Comparison of ENCODE assay signal across 1 cellular context in genomic region chr9:136093995-136094881, GRCh38.
A peak's percentile ranks its signal among the peaks of the same experiment; 100 is the strongest.
TF ChIP-seq lines count a peak whose summit lies in the region.

No MANE protein-coding gene starts in this region.

TF ChIP-seq in HepG2, 621 proteins besides CTCF, POLR2A, EP300 and RAD21 (continued from another document and continues in another):
- TF ChIP-seq, protein P1, sequence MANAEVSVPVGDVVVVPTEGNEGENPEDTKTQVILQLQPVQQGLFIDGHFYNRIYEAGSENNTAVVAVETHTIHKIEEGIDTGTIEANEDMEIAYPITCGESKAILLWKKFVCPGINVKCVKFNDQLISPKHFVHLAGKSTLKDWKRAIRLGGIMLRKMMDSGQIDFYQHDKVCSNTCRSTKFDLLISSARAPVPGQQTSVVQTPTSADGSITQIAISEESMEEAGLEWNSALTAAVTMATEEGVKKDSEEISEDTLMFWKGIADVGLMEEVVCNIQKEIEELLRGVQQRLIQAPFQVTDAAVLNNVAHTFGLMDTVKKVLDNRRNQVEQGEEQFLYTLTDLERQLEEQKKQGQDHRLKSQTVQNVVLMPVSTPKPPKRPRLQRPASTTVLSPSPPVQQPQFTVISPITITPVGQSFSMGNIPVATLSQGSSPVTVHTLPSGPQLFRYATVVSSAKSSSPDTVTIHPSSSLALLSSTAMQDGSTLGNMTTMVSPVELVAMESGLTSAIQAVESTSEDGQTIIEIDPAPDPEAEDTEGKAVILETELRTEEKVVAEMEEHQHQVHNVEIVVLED (CRISPR knock-in tag; IDR thresholded peaks at IDR 0.05; ENCODE audit: borderline replicate concordance) = peak; percentile 27; the same call in 1 of the 2 replicates
- TF ChIP-seq MIXL1 (CRISPR knock-in tag; IDR thresholded peaks at IDR 0.05) = no peak
- no peak; the same call in 1 of the 2 replicates for TF ChIP-seq ZNF598 (CRISPR knock-in tag; IDR thresholded peaks at IDR 0.05; ENCODE audit: borderline replicate concordance)
- TF ChIP-seq, protein P2, sequence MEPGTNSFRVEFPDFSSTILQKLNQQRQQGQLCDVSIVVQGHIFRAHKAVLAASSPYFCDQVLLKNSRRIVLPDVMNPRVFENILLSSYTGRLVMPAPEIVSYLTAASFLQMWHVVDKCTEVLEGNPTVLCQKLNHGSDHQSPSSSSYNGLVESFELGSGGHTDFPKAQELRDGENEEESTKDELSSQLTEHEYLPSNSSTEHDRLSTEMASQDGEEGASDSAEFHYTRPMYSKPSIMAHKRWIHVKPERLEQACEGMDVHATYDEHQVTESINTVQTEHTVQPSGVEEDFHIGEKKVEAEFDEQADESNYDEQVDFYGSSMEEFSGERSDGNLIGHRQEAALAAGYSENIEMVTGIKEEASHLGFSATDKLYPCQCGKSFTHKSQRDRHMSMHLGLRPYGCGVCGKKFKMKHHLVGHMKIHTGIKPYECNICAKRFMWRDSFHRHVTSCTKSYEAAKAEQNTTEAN (CRISPR knock-in tag; conservative IDR thresholded peaks at IDR 0.05) = peak; percentile 67; the same call in 1 of the 2 replicates
- TF ChIP-seq, protein P3, sequence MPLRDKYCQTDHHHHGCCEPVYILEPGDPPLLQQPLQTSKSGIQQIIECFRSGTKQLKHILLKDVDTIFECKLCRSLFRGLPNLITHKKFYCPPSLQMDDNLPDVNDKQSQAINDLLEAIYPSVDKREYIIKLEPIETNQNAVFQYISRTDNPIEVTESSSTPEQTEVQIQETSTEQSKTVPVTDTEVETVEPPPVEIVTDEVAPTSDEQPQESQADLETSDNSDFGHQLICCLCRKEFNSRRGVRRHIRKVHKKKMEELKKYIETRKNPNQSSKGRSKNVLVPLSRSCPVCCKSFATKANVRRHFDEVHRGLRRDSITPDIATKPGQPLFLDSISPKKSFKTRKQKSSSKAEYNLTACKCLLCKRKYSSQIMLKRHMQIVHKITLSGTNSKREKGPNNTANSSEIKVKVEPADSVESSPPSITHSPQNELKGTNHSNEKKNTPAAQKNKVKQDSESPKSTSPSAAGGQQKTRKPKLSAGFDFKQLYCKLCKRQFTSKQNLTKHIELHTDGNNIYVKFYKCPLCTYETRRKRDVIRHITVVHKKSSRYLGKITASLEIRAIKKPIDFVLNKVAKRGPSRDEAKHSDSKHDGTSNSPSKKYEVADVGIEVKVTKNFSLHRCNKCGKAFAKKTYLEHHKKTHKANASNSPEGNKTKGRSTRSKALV (CRISPR knock-in tag; IDR thresholded peaks at IDR 0.05) = peak; percentile 61; the same call in 1 of the 2 replicates
- TF ChIP-seq SIN3A (IDR thresholded peaks at IDR 0.05; ENCODE audit: borderline replicate concordance, low read depth, low read length) = peak; percentile 58; the same call in 1 of the 2 replicates
- peak; percentile 22 for TF ChIP-seq AGO1 (IDR thresholded peaks at IDR 0.05; ENCODE audit: low read depth, low read length, poor library complexity, severe bottlenecking)
- no peak for TF ChIP-seq TEF (CRISPR knock-in tag; IDR thresholded peaks at IDR 0.05)
- peak; percentile 80 for TF ChIP-seq USF2 (IDR thresholded peaks at IDR 0.05; ENCODE audit: low read depth, low read length)
- TF ChIP-seq USF2 (CRISPR knock-in tag; IDR thresholded peaks at IDR 0.05; ENCODE audit: borderline replicate concordance) = peak; percentile 79; the same call in 1 of the 2 replicates
- peak; percentile 65 for TF ChIP-seq ZBTB20 (CRISPR knock-in tag; IDR thresholded peaks at IDR 0.05; ENCODE audit: borderline replicate concordance, low read depth)
- TF ChIP-seq, protein P4, sequence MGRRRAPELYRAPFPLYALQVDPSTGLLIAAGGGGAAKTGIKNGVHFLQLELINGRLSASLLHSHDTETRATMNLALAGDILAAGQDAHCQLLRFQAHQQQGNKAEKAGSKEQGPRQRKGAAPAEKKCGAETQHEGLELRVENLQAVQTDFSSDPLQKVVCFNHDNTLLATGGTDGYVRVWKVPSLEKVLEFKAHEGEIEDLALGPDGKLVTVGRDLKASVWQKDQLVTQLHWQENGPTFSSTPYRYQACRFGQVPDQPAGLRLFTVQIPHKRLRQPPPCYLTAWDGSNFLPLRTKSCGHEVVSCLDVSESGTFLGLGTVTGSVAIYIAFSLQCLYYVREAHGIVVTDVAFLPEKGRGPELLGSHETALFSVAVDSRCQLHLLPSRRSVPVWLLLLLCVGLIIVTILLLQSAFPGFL (CRISPR knock-in tag; IDR thresholded peaks at IDR 0.05) = no peak
- no peak for TF ChIP-seq GZF1 (CRISPR knock-in tag; IDR thresholded peaks at IDR 0.05)
- TF ChIP-seq ZFP36L2 (CRISPR knock-in tag; IDR thresholded peaks at IDR 0.05) = no peak
- TF ChIP-seq ZFP90 (CRISPR knock-in tag; IDR thresholded peaks at IDR 0.05; ENCODE audit: borderline replicate concordance) = 0 out of 2 replicates have a peak, but pooled peaks have one; percentile 53
- peak; percentile 46 for TF ChIP-seq HOXA3 (CRISPR knock-in tag; IDR thresholded peaks at IDR 0.05)
- no peak for TF ChIP-seq MIER2 (CRISPR knock-in tag; IDR thresholded peaks at IDR 0.05)
- TF ChIP-seq ZNF232 (CRISPR knock-in tag; IDR thresholded peaks at IDR 0.05; ENCODE audit: borderline replicate concordance) = 0 out of 2 replicates have a peak, but pooled peaks have one; percentile 32
- no peak for TF ChIP-seq ZFP62 (CRISPR knock-in tag; IDR thresholded peaks at IDR 0.05)
- no peak for TF ChIP-seq ZNF10 (CRISPR knock-in tag; IDR thresholded peaks at IDR 0.05; ENCODE audit: borderline replicate concordance, low read depth)
- TF ChIP-seq SRY (CRISPR knock-in tag; IDR thresholded peaks at IDR 0.05) = peak; percentile 43; the same call in 1 of the 2 replicates
- TF ChIP-seq ZNF234 (CRISPR knock-in tag; conservative IDR thresholded peaks at IDR 0.05) = peak; percentile 91; the same call in 1 of the 2 replicates
- TF ChIP-seq ZNF878 (CRISPR knock-in tag; IDR thresholded peaks at IDR 0.05) = no peak
- TF ChIP-seq ERF (CRISPR knock-in tag; IDR thresholded peaks at IDR 0.05) = 0 out of 2 replicates have a peak, but pooled peaks have one; percentile 21
- TF ChIP-seq ZBTB3 (CRISPR knock-in tag; IDR thresholded peaks at IDR 0.05; ENCODE audit: borderline replicate concordance, low read depth) = no peak; the same call in 1 of the 2 replicates
- TF ChIP-seq NR3C1 (CRISPR knock-in tag; IDR thresholded peaks at IDR 0.05) = no peak
- TF ChIP-seq, protein P5, sequence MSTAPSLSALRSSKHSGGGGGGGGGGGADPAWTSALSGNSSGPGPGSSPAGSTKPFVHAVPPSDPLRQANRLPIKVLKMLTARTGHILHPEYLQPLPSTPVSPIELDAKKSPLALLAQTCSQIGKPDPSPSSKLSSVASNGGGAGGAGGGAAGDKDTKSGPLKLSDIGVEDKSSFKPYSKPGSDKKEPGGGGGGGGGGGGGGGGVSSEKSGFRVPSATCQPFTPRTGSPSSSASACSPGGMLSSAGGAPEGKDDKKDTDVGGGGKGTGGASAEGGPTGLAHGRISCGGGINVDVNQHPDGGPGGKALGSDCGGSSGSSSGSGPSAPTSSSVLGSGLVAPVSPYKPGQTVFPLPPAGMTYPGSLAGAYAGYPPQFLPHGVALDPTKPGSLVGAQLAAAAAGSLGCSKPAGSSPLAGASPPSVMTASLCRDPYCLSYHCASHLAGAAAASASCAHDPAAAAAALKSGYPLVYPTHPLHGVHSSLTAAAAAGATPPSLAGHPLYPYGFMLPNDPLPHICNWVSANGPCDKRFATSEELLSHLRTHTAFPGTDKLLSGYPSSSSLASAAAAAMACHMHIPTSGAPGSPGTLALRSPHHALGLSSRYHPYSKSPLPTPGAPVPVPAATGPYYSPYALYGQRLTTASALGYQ (CRISPR knock-in tag; IDR thresholded peaks at IDR 0.05) = 0 out of 2 replicates have a peak, but pooled peaks have one; percentile 42
- TF ChIP-seq KLF9 (CRISPR knock-in tag; IDR thresholded peaks at IDR 0.05; ENCODE audit: low read depth) = 0 out of 2 replicates have a peak, but pooled peaks have one; percentile 48
- TF ChIP-seq ZNF335 (CRISPR knock-in tag; IDR thresholded peaks at IDR 0.05) = no peak
- TF ChIP-seq RXRB (CRISPR knock-in tag; IDR thresholded peaks at IDR 0.05; ENCODE audit: borderline replicate concordance) = peak; percentile 42; the same call in 1 of the 2 replicates
- TF ChIP-seq TCF12 (IDR thresholded peaks at IDR 0.05) = no peak
- TF ChIP-seq TCF12 (CRISPR knock-in tag; IDR thresholded peaks at IDR 0.05) = 0 out of 2 replicates have a peak, but pooled peaks have one; percentile 18
- TF ChIP-seq ZNF543 (CRISPR knock-in tag; IDR thresholded peaks at IDR 0.05) = no peak
- TF ChIP-seq IKZF5 (CRISPR knock-in tag; IDR thresholded peaks at IDR 0.05) = peak; percentile 42; the same call in 1 of the 2 replicates
- no peak for TF ChIP-seq CCAR2 (optimal IDR thresholded peaks at IDR 0.05; ENCODE audit: low read depth, low read length)
- no peak for TF ChIP-seq IKZF4 (CRISPR knock-in tag; IDR thresholded peaks at IDR 0.05; ENCODE audit: borderline replicate concordance, low read depth, not compliant biosample characterization)
- TF ChIP-seq ELF1 (CRISPR knock-in tag; IDR thresholded peaks at IDR 0.05) = peak; percentile 31; the same call in 1 of the 2 replicates
- no peak for TF ChIP-seq SAFB2 (CRISPR knock-in tag; IDR thresholded peaks at IDR 0.05; ENCODE audit: borderline replicate concordance, low read depth)
- no peak for TF ChIP-seq EEA1 (CRISPR knock-in tag; IDR thresholded peaks at IDR 0.05; ENCODE audit: borderline replicate concordance)
- peak; percentile 66 for TF ChIP-seq ZSCAN21 (CRISPR knock-in tag; IDR thresholded peaks at IDR 0.05; ENCODE audit: borderline replicate concordance)
- no peak for TF ChIP-seq GPBP1L1 (CRISPR knock-in tag; IDR thresholded peaks at IDR 0.05)
- no peak for TF ChIP-seq ZNF782 (CRISPR knock-in tag; IDR thresholded peaks at IDR 0.05; ENCODE audit: borderline replicate concordance)
- peak; percentile 68 for TF ChIP-seq GABPB1 (CRISPR knock-in tag; IDR thresholded peaks at IDR 0.05)
- TF ChIP-seq SIN3B (IDR thresholded peaks at IDR 0.05; ENCODE audit: low read length) = no peak
- TF ChIP-seq KDM5B (CRISPR knock-in tag; IDR thresholded peaks at IDR 0.05; ENCODE audit: borderline replicate concordance) = peak; percentile 51; the same call in 1 of the 2 replicates
- TF ChIP-seq ZNF788 (CRISPR knock-in tag; IDR thresholded peaks at IDR 0.05; ENCODE audit: borderline replicate concordance) = 0 out of 2 replicates have a peak, but pooled peaks have one; percentile 22
- peak in 1 of 2 experiments; percentile 68; a peak in 2 of 4 replicates for TF ChIP-seq NR2F1 (CRISPR knock-in tag; IDR thresholded peaks at IDR 0.05)
- TF ChIP-seq XRCC5 (optimal IDR thresholded peaks at IDR 0.05; ENCODE audit: low read length) = peak; percentile 19
- TF ChIP-seq SP2 (CRISPR knock-in tag; IDR thresholded peaks at IDR 0.05) = no peak
- TF ChIP-seq ZNF350 (CRISPR knock-in tag; IDR thresholded peaks at IDR 0.05; ENCODE audit: borderline replicate concordance, low read depth) = 0 out of 2 replicates have a peak, but pooled peaks have one; percentile 60
- peak; percentile 50; the same call in 1 of the 2 replicates for TF ChIP-seq ZSCAN5A (CRISPR knock-in tag; IDR thresholded peaks at IDR 0.05; ENCODE audit: borderline replicate concordance)
